23 cellular contexts compared by ENCODE assay signal in the genomic region with DNA sequence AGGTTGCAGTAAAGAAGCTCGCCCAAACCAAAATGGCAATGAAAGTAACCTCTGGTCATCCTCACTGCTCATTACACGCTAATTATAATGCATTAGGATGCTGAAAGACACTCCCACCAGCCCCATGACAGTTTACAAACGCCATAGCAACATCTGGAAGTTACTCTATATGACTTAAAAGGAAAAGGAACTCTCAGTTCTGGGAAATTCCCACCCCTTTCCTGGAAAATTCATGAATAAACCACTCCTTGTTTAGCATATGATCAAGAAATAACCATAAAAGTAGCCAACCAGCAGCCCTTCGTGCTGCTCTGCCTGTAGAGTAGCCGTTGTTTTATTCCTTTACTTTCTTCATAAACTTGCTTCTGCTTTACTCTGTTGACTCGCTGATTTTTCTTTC.
DNase-seq lines count a peak whose midpoint lies in the region; ATAC-seq and TF ChIP-seq lines count a peak whose summit lies in the region.
"Had no signal": no experiment of that assay in that cellular context is flagged by ENCODE, and none has a peak within 500 bp of the region (broad histone marks: within the 10 kb centered on the region; RNA-seq: fewer than 3 reads in every experiment).

No MANE protein-coding gene starts in this region.

- peaks cover 11% of the 10 kb centered on the region for H3K36me3 Mint-ChIP-seq in endodermal cell (ENCODE audit: low read depth)

- DNase-seq in cardiac septum (ENCODE audit: low spot score) (peak; percentile 9), Right ventricle myocardium inferior (ENCODE audit: missing footprints) (no peak), OCI-LY7 (ENCODE audit: low spot score) (no peak), endodermal cell (no peak), RWPE1 (ENCODE audit: low spot score) (no peak), HEK293T (ENCODE audit: extremely low spot score) (no peak), smooth muscle cell (lab: John Stamatoyannopoulos, UW; ENCODE audit: unreplicated experiment) (no peak)
- DNase-seq: activated T-cell treated with anti-CD3 and anti-CD28 coated beads, Interleukin-2, amount 50 U/mL, for 4 hours; central memory CD4-positive, alpha-beta T cell; COR-L47; DMS79; HFFc6; NCI-H1092 treated with DMSO at 0.1 percent for 48 hours; NCI-H187; NCI-H2171; NCI-H510A treated with DMSO at 0.1 percent for 48 hours; NK-92 treated with Interleukin-12 subunit alpha and Interleukin-12 subunit beta, amount 100 ng/mL, for 24 hours; SK-N-SH; stimulated activated naive CD8-positive, alpha-beta T cell treated with anti-CD3 and anti-CD28 coated beads, Interleukin-15, amount 100 ng/mL, for 72 hours; T-helper 2 cell had no signal

- H3K9me2 ChIP-seq in OCI-LY7 (ENCODE audit: insufficient read depth, low read length) = no peaks in the 10 kb centered on the region
- H3K9me2 ChIP-seq: SK-N-SH had no signal

- H3K9me3 ChIP-seq in OCI-LY7 (ENCODE audit: low read length) = no peaks in the 10 kb centered on the region
- H3K9me3 ChIP-seq in endodermal cell (ENCODE audit: control insufficient read depth, low read length) = no peaks in the 10 kb centered on the region
- no peaks in the 10 kb centered on the region for H3K9me3 ChIP-seq in smooth muscle cell (replicated peaks; ENCODE audit: low read depth)

- peak overlapping the region; percentile 71 for H3K27ac Mint-ChIP-seq in endodermal cell
- H3K27ac Mint-ChIP-seq: HFFc6; stimulated activated naive CD8-positive, alpha-beta T cell treated with anti-CD3 and anti-CD28 coated beads, Interleukin-15, amount 100 ng/mL, for 72 hours had no signal

- intact Hi-C loops in cardiac septum (cut with DNase I) = no loop called here
- intact Hi-C loops in Right ventricle myocardium inferior (cut with DNase I) = no loop called here
- intact Hi-C loops in OCI-LY7 (cut with micrococcal nuclease; ENCODE audit: unreplicated experiment) = loop anchor here (1.0 to 5.0 kb wide), 2 partner anchors 37 to 76 kb away; no protein-coding TSS in a partner anchor

- no peaks in the 10 kb centered on the region for H3K9me3 Mint-ChIP-seq in endodermal cell
- H3K9me3 Mint-ChIP-seq: activated naive CD8-positive, alpha-beta T cell treated with anti-CD3 and anti-CD28 coated beads, Interleukin-2, amount 50 U/mL, for 24 hours; activated T-cell treated with anti-CD3 and anti-CD28 coated beads, Interleukin-2, amount 50 U/mL, for 4 hours; HFFc6; stimulated activated naive CD8-positive, alpha-beta T cell treated with anti-CD3 and anti-CD28 coated beads, Interleukin-15, amount 100 ng/mL, for 72 hours had no signal

- H3K4me2 ChIP-seq in OCI-LY7 (ENCODE audit: low read length) (peak overlapping the region; percentile 70), smooth muscle cell (no peak overlapping the region)
- H3K4me2 ChIP-seq: SK-N-SH had no signal

- ATAC-seq in Right ventricle myocardium inferior (no peak), GM18519 (IDR thresholded peaks at IDR 0.05; ENCODE audit: low FRiP score, unreplicated experiment) (no peak)
- ATAC-seq: activated T-cell treated with anti-CD3 and anti-CD28 coated beads, Interleukin-2, amount 50 U/mL, for 4 hours; stimulated activated naive CD8-positive, alpha-beta T cell treated with anti-CD3 and anti-CD28 coated beads, Interleukin-15, amount 100 ng/mL, for 72 hours had no signal

- H3K79me2 ChIP-seq in OCI-LY7 (ENCODE audit: insufficient read depth, low read depth, low read length) (no peaks in the 10 kb centered on the region), smooth muscle cell (ENCODE audit: low read depth) (no peaks in the 10 kb centered on the region)

- no peaks in the 10 kb centered on the region for H3F3A ChIP-seq in smooth muscle cell (ENCODE audit: low read depth)

- H3K36me3 ChIP-seq in OCI-LY7 (ENCODE audit: insufficient read depth, low read length) = no peaks in the 10 kb centered on the region
- H3K36me3 ChIP-seq in endodermal cell (ENCODE audit: control insufficient read depth, insufficient read depth, low read length) = no peaks in the 10 kb centered on the region
- no peaks in the 10 kb centered on the region for H3K36me3 ChIP-seq in smooth muscle cell (ENCODE audit: low read depth)

- H2AFZ ChIP-seq in OCI-LY7 (ENCODE audit: low read length) (peak overlapping the region; percentile 5; the same call in 1 of the 2 replicates), smooth muscle cell (ENCODE audit: low read depth) (no peak overlapping the region)

- peaks cover 18% of the 10 kb centered on the region for H3K4me1 Mint-ChIP-seq in endodermal cell

- peak overlapping the region; percentile 28 for H3K4me3 ChIP-seq in OCI-LY7 (ENCODE audit: low read depth, low read length, poor library complexity, severe bottlenecking)
- H3K4me3 ChIP-seq in endodermal cell (ENCODE audit: low read length) = no peak overlapping the region
- no peak overlapping the region for H3K4me3 ChIP-seq in smooth muscle cell
- H3K4me3 ChIP-seq: dorsolateral prefrontal cortex had no signal

- BruUV-seq in OCI-LY7 (replicated peaks; lab: Mats Ljungman, UMichigan) = no TSS peak

- H4K20me1 ChIP-seq in OCI-LY7 (ENCODE audit: insufficient read depth, low read length) = no peaks in the 10 kb centered on the region
- H4K20me1 ChIP-seq in smooth muscle cell (ENCODE audit: low read depth) = no peaks in the 10 kb centered on the region

- CTCF ChIA-PET in OCI-LY7 (lab: Charles Lee; ENCODE audit: unreplicated experiment) = no interaction called here
- CTCF ChIA-PET in RWPE1 (lab: Yijun Ruan, JAX) = no interaction called here
- CTCF ChIA-PET in HEK293T (lab: Yijun Ruan, JAX) = no interaction called here

- WGBS in endodermal cell (ENCODE audit: insufficient coverage in 1 of 2, insufficient read length in 1 of 2), 2 experiments = 96 to 97% methylated on average over 5 to 6 of the region's 6 CpGs
- 94% methylated on average over 6 of the region's 6 CpGs for WGBS in smooth muscle cell (ENCODE audit: low lambda C conversion rate)

- H3K4me1 ChIP-seq in OCI-LY7 (ENCODE audit: insufficient read depth, low read length, poor library complexity, severe bottlenecking) (peaks cover 26% of the 10 kb centered on the region), endodermal cell (ENCODE audit: control insufficient read depth, insufficient read depth, low read length) (peaks cover 6% of the 10 kb centered on the region), smooth muscle cell (ENCODE audit: low read depth) (no peaks in the 10 kb centered on the region)

- H3K27me3 ChIP-seq in endodermal cell (ENCODE audit: control insufficient read depth, insufficient read depth, low read length, poor library complexity, severe bottlenecking) (no peaks in the 10 kb centered on the region), smooth muscle cell (ENCODE audit: low read depth) (no peaks in the 10 kb centered on the region)

- H3K9ac ChIP-seq in endodermal cell (ENCODE audit: extremely low read depth, low read length, poor library complexity, severe bottlenecking) (peak overlapping the region; percentile 11), smooth muscle cell (ENCODE audit: low read depth) (no peak overlapping the region)
- H3K9ac ChIP-seq: SK-N-SH had no signal

- TF ChIP-seq CTCF in OCI-LY7 (conservative IDR thresholded peaks at IDR 0.05; ENCODE audit: low read length) = no peak
- no peak for TF ChIP-seq CTCF in endodermal cell (conservative IDR thresholded peaks at IDR 0.05)
- no peak for TF ChIP-seq CTCF in RWPE1 (conservative IDR thresholded peaks at IDR 0.05; ENCODE audit: low read depth)
- TF ChIP-seq CTCF in smooth muscle cell (IDR thresholded peaks at IDR 0.05; ENCODE audit: borderline replicate concordance, insufficient read depth, poor library complexity, severe bottlenecking) = no peak

- POLR2A ChIA-PET in OCI-LY7 (lab: Charles Lee) (interaction anchor here (0.6 kb wide), 2 partner anchors 59 to 153 kb away, joined by 3 to 6 read pairs; no protein-coding TSS in a partner anchor), RWPE1 (lab: Yijun Ruan, JAX; ENCODE audit: low non-redundant PET) (no interaction called here), HEK293T (lab: Yijun Ruan, JAX) (no interaction called here)

- H3K27ac ChIP-seq in OCI-LY7 (ENCODE audit: low read depth, low read length, poor library complexity, severe bottlenecking) (peak overlapping the region; percentile 51), endodermal cell (ENCODE audit: low read depth, low read length) (no peak overlapping the region), RWPE1 (no peak overlapping the region), smooth muscle cell (ENCODE audit: low read depth) (no peak overlapping the region)
- H3K27ac ChIP-seq: dorsolateral prefrontal cortex had no signal

- no peak overlapping the region for H3K4me3 Mint-ChIP-seq in endodermal cell
- H3K4me3 Mint-ChIP-seq: activated naive CD8-positive, alpha-beta T cell treated with anti-CD3 and anti-CD28 coated beads, Interleukin-2, amount 50 U/mL, for 24 hours; activated T-cell treated with anti-CD3 and anti-CD28 coated beads, Interleukin-2, amount 50 U/mL, for 4 hours; HFFc6; stimulated activated naive CD8-positive, alpha-beta T cell treated with anti-CD3 and anti-CD28 coated beads, Interleukin-15, amount 100 ng/mL, for 72 hours had no signal

- no peaks in the 10 kb centered on the region for H3K27me3 Mint-ChIP-seq in endodermal cell (ENCODE audit: insufficient read depth)

TF ChIP-seq in HEK293T, 16 proteins besides CTCF, POLR2A, EP300 and RAD21:
- TF ChIP-seq FOXK2 (IDR thresholded peaks at IDR 0.05) (no peak), LEF1 (IDR thresholded peaks at IDR 0.05; ENCODE audit: borderline replicate concordance) (no peak), SUZ12 (IDR thresholded peaks at IDR 0.05) (no peak), HDGF (IDR thresholded peaks at IDR 0.05; ENCODE audit: borderline replicate concordance) (no peak), SP1 (IDR thresholded peaks at IDR 0.05) (no peak), ZNF384 (IDR thresholded peaks at IDR 0.05) (no peak), FOXA1 (IDR thresholded peaks at IDR 0.05) (no peak), TARDBP (IDR thresholded peaks at IDR 0.05) (no peak), CTBP1 (IDR thresholded peaks at IDR 0.05; ENCODE audit: borderline replicate concordance) (no peak), ARNT (IDR thresholded peaks at IDR 0.05) (no peak), L3MBTL2 (conservative IDR thresholded peaks at IDR 0.05) (no peak), BHLHE40 (IDR thresholded peaks at IDR 0.05; ENCODE audit: borderline replicate concordance) (no peak), ELF4 (IDR thresholded peaks at IDR 0.05) (no peak), FOXM1 (IDR thresholded peaks at IDR 0.05; ENCODE audit: borderline replicate concordance) (no peak), NFRKB (IDR thresholded peaks at IDR 0.05) (no peak)
- TF ChIP-seq, protein P1, sequence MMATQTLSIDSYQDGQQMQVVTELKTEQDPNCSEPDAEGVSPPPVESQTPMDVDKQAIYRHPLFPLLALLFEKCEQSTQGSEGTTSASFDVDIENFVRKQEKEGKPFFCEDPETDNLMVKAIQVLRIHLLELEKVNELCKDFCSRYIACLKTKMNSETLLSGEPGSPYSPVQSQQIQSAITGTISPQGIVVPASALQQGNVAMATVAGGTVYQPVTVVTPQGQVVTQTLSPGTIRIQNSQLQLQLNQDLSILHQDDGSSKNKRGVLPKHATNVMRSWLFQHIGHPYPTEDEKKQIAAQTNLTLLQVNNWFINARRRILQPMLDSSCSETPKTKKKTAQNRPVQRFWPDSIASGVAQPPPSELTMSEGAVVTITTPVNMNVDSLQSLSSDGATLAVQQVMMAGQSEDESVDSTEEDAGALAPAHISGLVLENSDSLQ (IDR thresholded peaks at IDR 0.05) = no peak
